1 cellular context compared by ENCODE assay signal in genomic region chr7:82839555-82839954, GRCh38.
TF ChIP-seq lines count a peak whose summit lies in the region.

No MANE protein-coding gene starts in this region.

TF ChIP-seq in WTC11, 78 proteins besides CTCF, POLR2A, EP300 and RAD21 (continued from another document):
- TF ChIP-seq ETV6 (CRISPR knock-in tag; IDR thresholded peaks at IDR 0.05): no peak
